ENCODE assay signal across 1 cellular context in genomic region chr4:8343051-8343966, GRCh38.
TF ChIP-seq lines count a peak whose summit lies in the region.

No MANE protein-coding gene starts in this region.

TF ChIP-seq in H1, 55 proteins besides CTCF, POLR2A, EP300 and RAD21:
- no peak for TF ChIP-seq KDM5A (IDR thresholded peaks at IDR 0.05; ENCODE audit: low read length)
- no peak for TF ChIP-seq POLR2AphosphoS5 (IDR thresholded peaks at IDR 0.05; ENCODE audit: low read depth, low read length)
- TF ChIP-seq TBP (IDR thresholded peaks at IDR 0.05; ENCODE audit: low read depth, low read length), result no peak
- no peak for TF ChIP-seq JUN (IDR thresholded peaks at IDR 0.05; ENCODE audit: low read depth, low read length)
- TF ChIP-seq RXRA (IDR thresholded peaks at IDR 0.05; ENCODE audit: insufficient read depth, low read depth, low read length), result no peak
- TF ChIP-seq ZNF274 (IDR thresholded peaks at IDR 0.05; ENCODE audit: borderline replicate concordance, extremely low read depth, low read length), result no peak
- no peak for TF ChIP-seq EGR1 (IDR thresholded peaks at IDR 0.05; ENCODE audit: borderline replicate concordance, low read depth, low read length)
- TF ChIP-seq NANOG (IDR thresholded peaks at IDR 0.05; ENCODE audit: insufficient read depth, low read depth, low read length, poor library complexity, severe bottlenecking), result no peak
- TF ChIP-seq SUZ12 (IDR thresholded peaks at IDR 0.05; ENCODE audit: low read length), result no peak
- TF ChIP-seq NRF1 (IDR thresholded peaks at IDR 0.05; ENCODE audit: low read depth, low read length), result no peak
- TF ChIP-seq FOSL1 (IDR thresholded peaks at IDR 0.05; ENCODE audit: insufficient read depth, low read depth, low read length), result no peak
- TF ChIP-seq CBX5 (IDR thresholded peaks at IDR 0.05; ENCODE audit: low read depth, low read length), result no peak
- no peak for TF ChIP-seq CREB1 (IDR thresholded peaks at IDR 0.05)
- no peak for TF ChIP-seq USF2 (IDR thresholded peaks at IDR 0.05; ENCODE audit: low read length)
- no peak for TF ChIP-seq SIX5 (IDR thresholded peaks at IDR 0.05; ENCODE audit: low read depth, low read length)
- no peak for TF ChIP-seq JUND (IDR thresholded peaks at IDR 0.05; ENCODE audit: low read length)
- TF ChIP-seq CHD1 (IDR thresholded peaks at IDR 0.05; ENCODE audit: low read depth, low read length), result no peak
- no peak for TF ChIP-seq MAX (IDR thresholded peaks at IDR 0.05)
- no peak for TF ChIP-seq CTBP2 (IDR thresholded peaks at IDR 0.05; ENCODE audit: borderline replicate concordance, insufficient read depth, insufficient read length, low read length)
- no peak for TF ChIP-seq MAFK (IDR thresholded peaks at IDR 0.05; ENCODE audit: low read depth, low read length)
